Comparison of ENCODE assay signal across 12 cellular contexts in the genomic region with DNA sequence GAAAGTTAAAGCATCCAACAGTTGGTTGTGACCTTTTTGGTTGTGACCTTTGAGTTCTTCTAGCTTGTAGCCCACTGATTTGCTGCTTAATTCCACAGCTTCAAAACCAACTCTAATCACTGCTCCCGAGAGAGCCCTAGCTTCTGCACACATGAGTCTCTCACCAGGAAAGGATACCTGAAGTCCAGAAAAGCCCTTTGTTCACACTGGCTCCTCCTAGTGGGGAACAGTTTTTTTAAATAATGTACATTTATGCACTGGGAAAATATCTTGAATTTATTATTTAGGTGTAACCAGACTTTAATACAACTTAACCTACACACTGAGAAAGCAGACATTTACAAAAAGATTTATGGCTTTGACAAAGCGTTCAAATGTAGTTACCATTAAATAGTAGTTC.
DNase-seq lines count a peak whose midpoint lies in the region; ATAC-seq and TF ChIP-seq lines count a peak whose summit lies in the region.
"Had no signal": no experiment of that assay in that cellular context is flagged by ENCODE, and none has a peak within 500 bp of the region (broad histone marks: within the 10 kb centered on the region; RNA-seq: fewer than 3 reads in every experiment).

No MANE protein-coding gene starts in this region.

- in situ Hi-C loops in Panc1 (cut with HindIII; ENCODE audit: low pct_unique_long_range_greater_than_20kb, low sequenced_read_pairs) = no loop called here

- DNase-seq in AG09319 (ENCODE audit: extremely low read depth, low read depth) (no peak), H4 (ENCODE audit: low spot score) (peak; percentile 18), Panc1 (ENCODE audit: low read depth, low spot score) (no peak), germinal center (ENCODE audit: low spot score) (peak; percentile 5), EL (no peak), superior temporal gyrus (ENCODE audit: extremely low spot score) (no peak)
- DNase-seq in NK-92 treated with Interleukin-12 subunit alpha and Interleukin-12 subunit beta, amount 100 ng/mL, for 24 hours (lab: John Stamatoyannopoulos, UW) = no peak
- DNase-seq: activated CD4-positive, alpha-beta T cell treated with anti-CD3 and anti-CD28 coated beads for 1 hour; DMS 273 treated with DMSO at 0.1 percent for 48 hours; IMR-90; kidney glomerular epithelial cell had no signal

- CTCF ChIA-PET in Panc1 (lab: Charles Lee) = no interaction called here

- ATAC-seq in Panc1 = no peak
- ATAC-seq in GM18909 (IDR thresholded peaks at IDR 0.05; ENCODE audit: poor library complexity, unreplicated experiment) = no peak

- no peaks in the 10 kb centered on the region for H3K27me3 ChIP-seq in Panc1 (ENCODE audit: control insufficient read depth, insufficient read depth, low read length)

- POLR2A ChIA-PET in Panc1 (lab: Charles Lee) = no interaction called here

- no peaks in the 10 kb centered on the region for H3K4me1 ChIP-seq in Panc1 (ENCODE audit: control insufficient read depth, insufficient read depth, low read length)

- H3K9me3 ChIP-seq in Panc1 (ENCODE audit: control insufficient read depth, insufficient read depth, low read depth, low read length) = no peaks in the 10 kb centered on the region

- TF ChIP-seq CTCF in AG09319 (IDR thresholded peaks at IDR 0.05; ENCODE audit: low read depth, low read length) (peak; percentile 7), Panc1 (IDR thresholded peaks at IDR 0.05) (peak; percentile 51)

- no TSS peak for BruUV-seq in Panc1 (replicated peaks; lab: Mats Ljungman, UMichigan)

- no peak overlapping the region for H3K4me3 ChIP-seq in Panc1 (ENCODE audit: low read depth in 2 of 2, low read length in 2 of 2)

- intact Hi-C loops in Panc1 (cut with micrococcal nuclease; ENCODE audit: unreplicated experiment) = no loop called here

- H3K36me3 ChIP-seq in Panc1 (ENCODE audit: control insufficient read depth, insufficient read depth, low read length) = no peaks in the 10 kb centered on the region

- no peak overlapping the region for H3K27ac ChIP-seq in Panc1 (ENCODE audit: low read length)

Comparison
In these comparisons a context has a peak if more than half of its experiments do, and no peak if none do; other contexts are left out.
1. DNase-seq: peak in H4 (single experiment) and germinal center (single experiment); none in AG09319 (single experiment), Panc1 (single experiment), NK-92 treated with Interleukin-12 subunit alpha and Interleukin-12 subunit beta, amount 100 ng/mL, for 24 hours (single experiment), EL (single experiment) and superior temporal gyrus (single experiment).